In the genomic region with DNA sequence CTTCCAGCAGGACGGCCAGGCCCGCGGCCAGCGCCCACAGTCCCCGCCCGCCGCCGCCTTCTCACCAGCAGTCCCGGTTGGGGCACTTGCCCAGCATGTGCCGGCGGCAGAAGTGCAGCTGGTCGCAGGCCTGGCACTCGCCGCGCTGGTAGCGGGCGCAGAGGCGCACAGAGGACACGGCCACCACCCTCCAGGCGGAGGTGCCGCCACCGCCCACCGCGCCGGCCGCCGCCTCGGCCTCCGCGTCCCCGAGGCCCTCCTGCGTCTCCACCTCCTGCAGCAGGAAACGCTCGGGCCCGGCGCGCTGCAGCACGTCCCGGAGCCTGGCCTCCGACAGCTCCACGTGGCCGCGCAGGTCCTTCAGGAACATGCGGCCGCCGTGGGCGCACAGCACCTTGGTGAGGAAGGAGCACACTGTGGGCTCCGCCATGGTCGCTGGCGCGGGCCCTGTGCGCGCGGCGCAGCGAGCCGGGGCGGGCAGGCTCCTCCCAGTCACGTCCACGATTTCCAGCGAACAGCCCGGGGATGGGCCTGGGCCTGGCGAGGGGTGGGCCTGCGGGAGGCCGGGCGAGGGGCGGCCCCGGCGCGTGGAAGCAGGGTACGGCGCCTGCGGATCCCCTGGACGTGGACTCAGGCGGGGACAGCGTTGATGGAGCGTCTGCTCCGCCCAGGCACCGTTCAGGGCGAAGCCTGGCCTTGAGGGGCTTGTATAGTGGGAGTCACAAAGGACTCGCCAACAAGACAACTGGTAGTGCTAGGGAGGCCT, we compare ENCODE assay signal across 9 cellular contexts. TPM values are rescaled to one million over a fixed set of nuclear protein-coding genes. Genes with fewer than 3 reads are reported as not detected.
DNase-seq lines count a peak whose midpoint lies in the region; ATAC-seq, FAIRE-seq and TF ChIP-seq lines count a peak whose summit lies in the region.
"Had no signal": no experiment of that assay in that cellular context is flagged by ENCODE, and none has a peak within 500 bp of the region (broad histone marks: within the 10 kb centered on the region; RNA-seq: fewer than 3 reads in every experiment).

ZC3HAV1L (minus strand) TSS at position 455 of the 766 bp plus-strand sequence; CDS start at position 430, 25 bp downstream.

- peak within 1 kb of the TSS; percentile 40 for H3K4me3 ChIP-seq in HL-60 (replicated peaks; ENCODE audit: insufficient read depth, low read length)
- H3K4me3 ChIP-seq in OCI-LY3 (ENCODE audit: low read length): peak within 1 kb of the TSS; percentile 94
- H3K4me3 ChIP-seq in vagina: peak within 1 kb of the TSS; percentile 82 to 84

- H3K27ac ChIP-seq in HL-60 (replicated peaks) (no peak within 1 kb of the TSS), OCI-LY3 (ENCODE audit: low read length) (peak within 1 kb of the TSS; percentile 33; the same call in 1 of the 2 replicates), vagina (peak within 1 kb of the TSS; percentile 77)

- TF ChIP-seq CTCF in HL-60 (IDR thresholded peaks at IDR 0.05; ENCODE audit: insufficient read depth, low read length) (no peak), OCI-LY3 (IDR thresholded peaks at IDR 0.05; ENCODE audit: low read depth, low read length) (no peak), osteocyte (IDR thresholded peaks at IDR 0.05) (no peak), vagina (IDR thresholded peaks at IDR 0.05) (no peak)

- no peaks in the 10 kb centered on the region for H3K36me3 Mint-ChIP-seq in osteocyte (ENCODE audit: unreplicated experiment)

- peak; percentile 40 for DNase-seq in DMS153 (lab: John Stamatoyannopoulos, UW)
- DNase-seq in HL-60 (ENCODE audit: low read depth in 1 of 2, low spot score in 1 of 2): peak in 1 of 2 experiments; percentile 14
- peak; percentile 22 for DNase-seq in activated gamma-delta T cell (lab: John Stamatoyannopoulos, UW)
- DNase-seq in frontal cortex (ENCODE audit: low spot score in 2 of 2): peak; percentile 61 to 63
- DNase-seq in osteocyte (ENCODE audit: extremely low spot score, unreplicated experiment): peak; percentile 86
- no peak for DNase-seq in vagina (ENCODE audit: extremely low spot score in 2 of 2)

- peaks cover 7% of the 10 kb centered on the region for H3K27me3 ChIP-seq in HL-60 (ENCODE audit: insufficient read depth, poor library complexity, severe bottlenecking)
- no peaks in the 10 kb centered on the region for H3K27me3 ChIP-seq in OCI-LY3 (ENCODE audit: low read depth, low read length)
- no peaks in the 10 kb centered on the region for H3K27me3 ChIP-seq in vagina

- H3K9me3 ChIP-seq in OCI-LY3 (ENCODE audit: insufficient read depth, low read length) (no peaks in the 10 kb centered on the region), vagina (no peaks in the 10 kb centered on the region)

- FAIRE-seq in frontal cortex (lab: Jason Lieb, UNC): no peak

- peak in 1 of 2 donors; percentile 29 for TF ChIP-seq POLR2A in vagina (IDR thresholded peaks at IDR 0.05)

- peaks cover 24% of the 10 kb centered on the region for H3K36me3 ChIP-seq in OCI-LY3 (replicated peaks; ENCODE audit: low read depth, low read length)
- H3K36me3 ChIP-seq in vagina: peaks cover 0 to 9% of the 10 kb centered on the region in 2 donors

- H3K4me2 ChIP-seq in OCI-LY3 (ENCODE audit: low read length): peak within 1 kb of the TSS; percentile 92

- peak; percentile 73 for ATAC-seq in GM19468 (IDR thresholded peaks at IDR 0.05; ENCODE audit: extremely low read depth, unreplicated experiment)

- peak within 1 kb of the TSS; percentile 73 for H3K9ac ChIP-seq in OCI-LY3 (ENCODE audit: low read length)

- peaks cover 16% of the 10 kb centered on the region for H3K4me1 ChIP-seq in OCI-LY3 (ENCODE audit: low read length)
- peaks cover 27% of the 10 kb centered on the region for H3K4me1 ChIP-seq in vagina

- H3K27me3 Mint-ChIP-seq in osteocyte (ENCODE audit: unreplicated experiment): peaks cover 12% of the 10 kb centered on the region

- intact Hi-C loops in vagina (cut with DNase I): no loop called here

- H3K4me1 Mint-ChIP-seq in osteocyte (ENCODE audit: unreplicated experiment): no peaks in the 10 kb centered on the region
- H3K4me1 Mint-ChIP-seq: nephron had no signal

- H4K20me1 ChIP-seq in OCI-LY3 (ENCODE audit: insufficient read depth, low read length): no peaks in the 10 kb centered on the region

- H2AFZ ChIP-seq in OCI-LY3 (ENCODE audit: low read depth, low read length): peak within 1 kb of the TSS; percentile 96

- H3K9me3 Mint-ChIP-seq in osteocyte (ENCODE audit: unreplicated experiment): no peaks in the 10 kb centered on the region

- H3K79me2 ChIP-seq in OCI-LY3 (ENCODE audit: low read length): peaks cover 29% of the 10 kb centered on the region

- H3K4me3 Mint-ChIP-seq in osteocyte (ENCODE audit: unreplicated experiment): no peak within 1 kb of the TSS

- H3K27ac Mint-ChIP-seq in osteocyte (ENCODE audit: unreplicated experiment): no peak within 1 kb of the TSS
- H3K27ac Mint-ChIP-seq: nephron had no signal

RNA-seq across cellular contexts. Expression of gene ZC3HAV1L, which starts in this region (rescaled TPM):
- 5.7 TPM for total RNA-seq in frontal cortex
- not detected in 2 replicates for total RNA-seq in osteocyte
- 55.7 TPM for total RNA-seq in vagina

Comparison
In these comparisons a context has a peak if more than half of its experiments do, and no peak if none do; other contexts are left out.
1. Peak in DNase-seq in osteocyte; RNA of the gene not detected or under 1 TPM.
2. DNase-seq: peak in DMS153 (single experiment), activated gamma-delta T cell (single experiment) and frontal cortex (2 of 2); none in vagina (0 of 2).
3. H3K4me3 ChIP-seq: peak in every context shown above with its lines; median percentile 94 in OCI-LY3; 83 in vagina; 40 in HL-60.